In the genomic region with DNA sequence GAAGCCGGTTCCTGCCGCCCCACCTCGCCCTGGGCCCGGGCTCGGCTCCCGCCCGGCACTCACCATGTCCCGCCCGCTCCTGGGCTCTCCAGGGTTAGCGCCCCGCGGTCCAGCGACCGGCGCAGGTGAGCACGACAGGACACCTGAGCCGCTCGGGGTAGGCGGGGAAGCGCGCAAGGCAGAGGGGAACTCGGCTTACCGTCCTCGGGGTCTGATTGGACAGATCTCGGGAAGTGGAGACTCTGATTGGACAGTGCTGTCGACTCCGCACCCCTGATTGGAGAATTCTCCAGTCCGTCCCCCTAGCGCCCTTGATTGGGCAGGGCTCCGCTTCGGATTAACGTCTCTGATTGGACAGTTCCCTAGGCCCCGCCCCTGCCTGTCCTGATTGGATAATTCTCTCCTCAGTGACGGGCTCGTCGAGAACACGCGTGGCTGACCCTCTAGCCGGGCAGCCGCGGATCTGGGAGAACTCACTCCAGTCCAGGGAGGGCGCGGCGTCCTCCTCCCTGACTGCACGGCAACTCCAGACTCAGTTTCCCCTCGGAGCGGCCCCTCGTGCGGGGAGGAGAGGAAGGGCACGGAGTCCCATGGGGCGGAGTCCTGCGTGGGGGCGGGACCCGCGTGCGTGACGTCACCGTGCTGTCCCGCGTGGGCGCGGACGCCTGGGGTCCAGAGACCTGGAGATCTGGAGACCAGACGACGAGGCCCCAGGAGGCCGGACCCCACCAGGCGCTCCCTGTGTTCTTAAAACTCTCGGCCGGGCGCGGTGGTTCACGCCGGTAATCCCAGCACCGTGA, we compare ENCODE assay signal across 1 cellular context.
TF ChIP-seq lines count a peak whose summit lies in the region.

A gene (minus strand): TSS at position 197 of the 800 bp plus-strand sequence. CDS start 131 bp downstream, at position 66.

TF ChIP-seq in K562, 482 proteins besides CTCF, POLR2A, EP300 and RAD21 (continued from another document and continues in another):
- TF ChIP-seq, protein P1, sequence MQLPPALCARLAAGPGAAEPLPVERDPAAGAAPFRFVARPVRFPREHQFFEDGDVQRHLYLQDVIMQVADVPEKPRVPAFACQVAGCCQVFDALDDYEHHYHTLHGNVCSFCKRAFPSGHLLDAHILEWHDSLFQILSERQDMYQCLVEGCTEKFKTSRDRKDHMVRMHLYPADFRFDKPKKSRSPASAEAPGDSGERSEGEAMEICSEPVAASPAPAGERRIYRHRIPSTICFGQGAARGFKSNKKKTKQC (CRISPR knock-in tag; IDR thresholded peaks at IDR 0.05) = peak; percentile 71; the same call in 1 of the 2 replicates
- TF ChIP-seq, protein P2, sequence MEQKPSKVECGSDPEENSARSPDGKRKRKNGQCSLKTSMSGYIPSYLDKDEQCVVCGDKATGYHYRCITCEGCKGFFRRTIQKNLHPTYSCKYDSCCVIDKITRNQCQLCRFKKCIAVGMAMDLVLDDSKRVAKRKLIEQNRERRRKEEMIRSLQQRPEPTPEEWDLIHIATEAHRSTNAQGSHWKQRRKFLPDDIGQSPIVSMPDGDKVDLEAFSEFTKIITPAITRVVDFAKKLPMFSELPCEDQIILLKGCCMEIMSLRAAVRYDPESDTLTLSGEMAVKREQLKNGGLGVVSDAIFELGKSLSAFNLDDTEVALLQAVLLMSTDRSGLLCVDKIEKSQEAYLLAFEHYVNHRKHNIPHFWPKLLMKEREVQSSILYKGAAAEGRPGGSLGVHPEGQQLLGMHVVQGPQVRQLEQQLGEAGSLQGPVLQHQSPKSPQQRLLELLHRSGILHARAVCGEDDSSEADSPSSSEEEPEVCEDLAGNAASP (IDR thresholded peaks at IDR 0.05) = no peak
- peak; percentile 83 to 85 for TF ChIP-seq NRF1 (conservative IDR thresholded peaks at IDR 0.05 in 1 of 2, IDR thresholded peaks at IDR 0.05 in 1 of 2)
- TF ChIP-seq CBX2 (IDR thresholded peaks at IDR 0.05; ENCODE audit: insufficient read depth, low read length, poor library complexity, severe bottlenecking) = no peak
- peak; percentile 92 for TF ChIP-seq RBFOX2 (IDR thresholded peaks at IDR 0.05; ENCODE audit: low read depth, low read length)
- TF ChIP-seq ATF1 (CRISPR knock-in tag; IDR thresholded peaks at IDR 0.05) = peak; percentile 80
- peak; percentile 99 for TF ChIP-seq ATF1 (tag; IDR thresholded peaks at IDR 0.05)
- no peak for TF ChIP-seq TCF3 (CRISPR knock-in tag; IDR thresholded peaks at IDR 0.05)
- TF ChIP-seq HDAC6 (IDR thresholded peaks at IDR 0.05; ENCODE audit: low read depth, low read length) = no peak
- no peak for TF ChIP-seq SRSF1 (IDR thresholded peaks at IDR 0.05; ENCODE audit: low read depth, low read length)
- TF ChIP-seq RFX7 (CRISPR knock-in tag; IDR thresholded peaks at IDR 0.05) = no peak
- no peak for TF ChIP-seq PTBP1 (IDR thresholded peaks at IDR 0.05; ENCODE audit: low read depth, low read length)
- no peak for TF ChIP-seq ZNF507 (tag; conservative IDR thresholded peaks at IDR 0.05)
- no peak for TF ChIP-seq ZNF785 (CRISPR knock-in tag; IDR thresholded peaks at IDR 0.05)
- TF ChIP-seq SIN3B (IDR thresholded peaks at IDR 0.05; ENCODE audit: low read depth) = peak; percentile 65; the same call in 1 of the 2 replicates
- TF ChIP-seq CCAR2 (IDR thresholded peaks at IDR 0.05; ENCODE audit: low read depth, low read length) = no peak
- TF ChIP-seq, protein P3, sequence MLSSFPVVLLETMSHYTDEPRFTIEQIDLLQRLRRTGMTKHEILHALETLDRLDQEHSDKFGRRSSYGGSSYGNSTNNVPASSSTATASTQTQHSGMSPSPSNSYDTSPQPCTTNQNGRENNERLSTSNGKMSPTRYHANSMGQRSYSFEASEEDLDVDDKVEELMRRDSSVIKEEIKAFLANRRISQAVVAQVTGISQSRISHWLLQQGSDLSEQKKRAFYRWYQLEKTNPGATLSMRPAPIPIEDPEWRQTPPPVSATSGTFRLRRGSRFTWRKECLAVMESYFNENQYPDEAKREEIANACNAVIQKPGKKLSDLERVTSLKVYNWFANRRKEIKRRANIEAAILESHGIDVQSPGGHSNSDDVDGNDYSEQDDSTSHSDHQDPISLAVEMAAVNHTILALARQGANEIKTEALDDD (IDR thresholded peaks at IDR 0.05) = no peak
- TF ChIP-seq SMAD1 (IDR thresholded peaks at IDR 0.05; ENCODE audit: low read depth, low read length, partially characterized antibody) = no peak
- TF ChIP-seq, protein P4, sequence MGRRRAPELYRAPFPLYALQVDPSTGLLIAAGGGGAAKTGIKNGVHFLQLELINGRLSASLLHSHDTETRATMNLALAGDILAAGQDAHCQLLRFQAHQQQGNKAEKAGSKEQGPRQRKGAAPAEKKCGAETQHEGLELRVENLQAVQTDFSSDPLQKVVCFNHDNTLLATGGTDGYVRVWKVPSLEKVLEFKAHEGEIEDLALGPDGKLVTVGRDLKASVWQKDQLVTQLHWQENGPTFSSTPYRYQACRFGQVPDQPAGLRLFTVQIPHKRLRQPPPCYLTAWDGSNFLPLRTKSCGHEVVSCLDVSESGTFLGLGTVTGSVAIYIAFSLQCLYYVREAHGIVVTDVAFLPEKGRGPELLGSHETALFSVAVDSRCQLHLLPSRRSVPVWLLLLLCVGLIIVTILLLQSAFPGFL (CRISPR knock-in tag; IDR thresholded peaks at IDR 0.05) = 0 out of 2 replicates have a peak, but pooled peaks have one; percentile 36
- TF ChIP-seq KAT8 (IDR thresholded peaks at IDR 0.05; ENCODE audit: low read depth) = no peak
- TF ChIP-seq, protein P5, sequence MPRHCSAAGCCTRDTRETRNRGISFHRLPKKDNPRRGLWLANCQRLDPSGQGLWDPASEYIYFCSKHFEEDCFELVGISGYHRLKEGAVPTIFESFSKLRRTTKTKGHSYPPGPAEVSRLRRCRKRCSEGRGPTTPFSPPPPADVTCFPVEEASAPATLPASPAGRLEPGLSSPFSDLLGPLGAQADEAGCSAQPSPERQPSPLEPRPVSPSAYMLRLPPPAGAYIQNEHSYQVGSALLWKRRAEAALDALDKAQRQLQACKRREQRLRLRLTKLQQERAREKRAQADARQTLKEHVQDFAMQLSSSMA (CRISPR knock-in tag; IDR thresholded peaks at IDR 0.05) = peak; percentile 83; the same call in 1 of the 2 replicates
- TF ChIP-seq, protein P6, sequence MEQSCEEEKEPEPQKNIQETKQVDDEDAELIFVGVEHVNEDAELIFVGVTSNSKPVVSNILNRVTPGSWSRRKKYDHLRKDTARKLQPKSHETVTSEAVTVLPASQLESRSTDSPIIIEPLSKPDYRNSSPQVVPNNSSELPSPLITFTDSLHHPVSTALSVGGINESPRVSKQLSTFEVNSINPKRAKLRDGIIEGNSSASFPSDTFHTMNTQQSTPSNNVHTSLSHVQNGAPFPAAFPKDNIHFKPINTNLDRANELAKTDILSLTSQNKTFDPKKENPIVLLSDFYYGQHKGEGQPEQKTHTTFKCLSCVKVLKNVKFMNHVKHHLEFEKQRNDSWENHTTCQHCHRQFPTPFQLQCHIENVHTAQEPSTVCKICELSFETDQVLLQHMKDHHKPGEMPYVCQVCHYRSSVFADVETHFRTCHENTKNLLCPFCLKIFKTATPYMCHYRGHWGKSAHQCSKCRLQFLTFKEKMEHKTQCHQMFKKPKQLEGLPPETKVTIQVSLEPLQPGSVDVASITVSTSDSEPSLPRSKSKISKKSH (CRISPR knock-in tag; IDR thresholded peaks at IDR 0.05) = no peak
- no peak for TF ChIP-seq SMARCA4 (IDR thresholded peaks at IDR 0.05)
- TF ChIP-seq FOXM1 (IDR thresholded peaks at IDR 0.05; ENCODE audit: low read depth) = 0 out of 2 replicates have a peak, but pooled peaks have one; percentile 7
- TF ChIP-seq FOXM1 (CRISPR knock-in tag; IDR thresholded peaks at IDR 0.05; ENCODE audit: low read depth) = peak; percentile 55; the same call in 1 of the 2 replicates
- TF ChIP-seq, protein P7, sequence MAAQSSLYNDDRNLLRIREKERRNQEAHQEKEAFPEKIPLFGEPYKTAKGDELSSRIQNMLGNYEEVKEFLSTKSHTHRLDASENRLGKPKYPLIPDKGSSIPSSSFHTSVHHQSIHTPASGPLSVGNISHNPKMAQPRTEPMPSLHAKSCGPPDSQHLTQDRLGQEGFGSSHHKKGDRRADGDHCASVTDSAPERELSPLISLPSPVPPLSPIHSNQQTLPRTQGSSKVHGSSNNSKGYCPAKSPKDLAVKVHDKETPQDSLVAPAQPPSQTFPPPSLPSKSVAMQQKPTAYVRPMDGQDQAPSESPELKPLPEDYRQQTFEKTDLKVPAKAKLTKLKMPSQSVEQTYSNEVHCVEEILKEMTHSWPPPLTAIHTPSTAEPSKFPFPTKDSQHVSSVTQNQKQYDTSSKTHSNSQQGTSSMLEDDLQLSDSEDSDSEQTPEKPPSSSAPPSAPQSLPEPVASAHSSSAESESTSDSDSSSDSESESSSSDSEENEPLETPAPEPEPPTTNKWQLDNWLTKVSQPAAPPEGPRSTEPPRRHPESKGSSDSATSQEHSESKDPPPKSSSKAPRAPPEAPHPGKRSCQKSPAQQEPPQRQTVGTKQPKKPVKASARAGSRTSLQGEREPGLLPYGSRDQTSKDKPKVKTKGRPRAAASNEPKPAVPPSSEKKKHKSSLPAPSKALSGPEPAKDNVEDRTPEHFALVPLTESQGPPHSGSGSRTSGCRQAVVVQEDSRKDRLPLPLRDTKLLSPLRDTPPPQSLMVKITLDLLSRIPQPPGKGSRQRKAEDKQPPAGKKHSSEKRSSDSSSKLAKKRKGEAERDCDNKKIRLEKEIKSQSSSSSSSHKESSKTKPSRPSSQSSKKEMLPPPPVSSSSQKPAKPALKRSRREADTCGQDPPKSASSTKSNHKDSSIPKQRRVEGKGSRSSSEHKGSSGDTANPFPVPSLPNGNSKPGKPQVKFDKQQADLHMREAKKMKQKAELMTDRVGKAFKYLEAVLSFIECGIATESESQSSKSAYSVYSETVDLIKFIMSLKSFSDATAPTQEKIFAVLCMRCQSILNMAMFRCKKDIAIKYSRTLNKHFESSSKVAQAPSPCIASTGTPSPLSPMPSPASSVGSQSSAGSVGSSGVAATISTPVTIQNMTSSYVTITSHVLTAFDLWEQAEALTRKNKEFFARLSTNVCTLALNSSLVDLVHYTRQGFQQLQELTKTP (IDR thresholded peaks at IDR 0.05; ENCODE audit: low read depth in 1 of 2, partially characterized antibody in 2 of 2) = no peak
- TF ChIP-seq ARID2 (IDR thresholded peaks at IDR 0.05) = no peak
- no peak for TF ChIP-seq TSC22D4 (tag; IDR thresholded peaks at IDR 0.05)
- TF ChIP-seq, protein P8, sequence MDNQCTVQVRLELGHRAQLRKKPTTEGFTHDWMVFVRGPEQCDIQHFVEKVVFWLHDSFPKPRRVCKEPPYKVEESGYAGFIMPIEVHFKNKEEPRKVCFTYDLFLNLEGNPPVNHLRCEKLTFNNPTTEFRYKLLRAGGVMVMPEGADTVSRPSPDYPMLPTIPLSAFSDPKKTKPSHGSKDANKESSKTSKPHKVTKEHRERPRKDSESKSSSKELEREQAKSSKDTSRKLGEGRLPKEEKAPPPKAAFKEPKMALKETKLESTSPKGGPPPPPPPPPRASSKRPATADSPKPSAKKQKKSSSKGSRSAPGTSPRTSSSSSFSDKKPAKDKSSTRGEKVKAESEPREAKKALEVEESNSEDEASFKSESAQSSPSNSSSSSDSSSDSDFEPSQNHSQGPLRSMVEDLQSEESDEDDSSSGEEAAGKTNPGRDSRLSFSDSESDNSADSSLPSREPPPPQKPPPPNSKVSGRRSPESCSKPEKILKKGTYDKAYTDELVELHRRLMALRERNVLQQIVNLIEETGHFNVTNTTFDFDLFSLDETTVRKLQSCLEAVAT (IDR thresholded peaks at IDR 0.05) = peak in 1 of 2 experiments; percentile 97; a peak in 2 of 4 replicates
- TF ChIP-seq, protein P9, sequence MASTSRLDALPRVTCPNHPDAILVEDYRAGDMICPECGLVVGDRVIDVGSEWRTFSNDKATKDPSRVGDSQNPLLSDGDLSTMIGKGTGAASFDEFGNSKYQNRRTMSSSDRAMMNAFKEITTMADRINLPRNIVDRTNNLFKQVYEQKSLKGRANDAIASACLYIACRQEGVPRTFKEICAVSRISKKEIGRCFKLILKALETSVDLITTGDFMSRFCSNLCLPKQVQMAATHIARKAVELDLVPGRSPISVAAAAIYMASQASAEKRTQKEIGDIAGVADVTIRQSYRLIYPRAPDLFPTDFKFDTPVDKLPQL (IDR thresholded peaks at IDR 0.05; ENCODE audit: extremely low read depth, insufficient read length) = no peak
- peak; percentile 58 for TF ChIP-seq CHD4 (IDR thresholded peaks at IDR 0.05; ENCODE audit: insufficient read depth, insufficient replicate concordance, low read depth, low read length, poor library complexity, severe bottlenecking)
- no peak for TF ChIP-seq ARHGAP35 (IDR thresholded peaks at IDR 0.05; ENCODE audit: partially characterized antibody)
- no peak for TF ChIP-seq BCL6 (CRISPR knock-in tag; IDR thresholded peaks at IDR 0.05)
- TF ChIP-seq NCOA6 (IDR thresholded peaks at IDR 0.05) = no peak
- TF ChIP-seq, protein P10, sequence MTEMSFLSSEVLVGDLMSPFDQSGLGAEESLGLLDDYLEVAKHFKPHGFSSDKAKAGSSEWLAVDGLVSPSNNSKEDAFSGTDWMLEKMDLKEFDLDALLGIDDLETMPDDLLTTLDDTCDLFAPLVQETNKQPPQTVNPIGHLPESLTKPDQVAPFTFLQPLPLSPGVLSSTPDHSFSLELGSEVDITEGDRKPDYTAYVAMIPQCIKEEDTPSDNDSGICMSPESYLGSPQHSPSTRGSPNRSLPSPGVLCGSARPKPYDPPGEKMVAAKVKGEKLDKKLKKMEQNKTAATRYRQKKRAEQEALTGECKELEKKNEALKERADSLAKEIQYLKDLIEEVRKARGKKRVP (CRISPR knock-in tag; IDR thresholded peaks at IDR 0.05) = no peak; the same call in 1 of the 2 replicates
- TF ChIP-seq, protein P11, sequence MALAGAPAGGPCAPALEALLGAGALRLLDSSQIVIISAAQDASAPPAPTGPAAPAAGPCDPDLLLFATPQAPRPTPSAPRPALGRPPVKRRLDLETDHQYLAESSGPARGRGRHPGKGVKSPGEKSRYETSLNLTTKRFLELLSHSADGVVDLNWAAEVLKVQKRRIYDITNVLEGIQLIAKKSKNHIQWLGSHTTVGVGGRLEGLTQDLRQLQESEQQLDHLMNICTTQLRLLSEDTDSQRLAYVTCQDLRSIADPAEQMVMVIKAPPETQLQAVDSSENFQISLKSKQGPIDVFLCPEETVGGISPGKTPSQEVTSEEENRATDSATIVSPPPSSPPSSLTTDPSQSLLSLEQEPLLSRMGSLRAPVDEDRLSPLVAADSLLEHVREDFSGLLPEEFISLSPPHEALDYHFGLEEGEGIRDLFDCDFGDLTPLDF (CRISPR knock-in tag; IDR thresholded peaks at IDR 0.05) = peak; percentile 26; the same call in 1 of the 2 replicates
- TF ChIP-seq GTF2F1 (IDR thresholded peaks at IDR 0.05; ENCODE audit: low read depth, low read length) = no peak; the same call in 1 of the 2 replicates
- TF ChIP-seq BDP1 (IDR thresholded peaks at IDR 0.05; ENCODE audit: insufficient read depth, insufficient read length) = no peak
- TF ChIP-seq ZNF586 (CRISPR knock-in tag; conservative IDR thresholded peaks at IDR 0.05) = no peak
- TF ChIP-seq HSF4 (CRISPR knock-in tag; IDR thresholded peaks at IDR 0.05; ENCODE audit: borderline replicate concordance) = no peak
- TF ChIP-seq SIX5 (IDR thresholded peaks at IDR 0.05; ENCODE audit: borderline replicate concordance in 1 of 2, insufficient read depth in 1 of 2, low read depth in 1 of 2, low read length in 2 of 2) = no peak
- TF ChIP-seq CBFB (CRISPR knock-in tag; IDR thresholded peaks at IDR 0.05) = no peak
